17 cellular contexts compared by ENCODE assay signal in genomic region chr1:26490155-26490554, GRCh38. TPM values are rescaled to one million over a fixed set of nuclear protein-coding genes. Genes with fewer than 3 reads are reported as not detected.
A peak's percentile ranks its signal among the peaks of the same experiment; 100 is the strongest.
DNase-seq lines count a peak whose midpoint lies in the region; ATAC-seq, FAIRE-seq and TF ChIP-seq lines count a peak whose summit lies in the region.
"Had no signal": no experiment of that assay in that cellular context is flagged by ENCODE, and none has a peak within 500 bp of the region (broad histone marks: within the 10 kb centered on the region; RNA-seq: fewer than 3 reads in every experiment).

No MANE protein-coding gene starts in this region.

- no peak for TF ChIP-seq POLR2A in GM12891 (IDR thresholded peaks at IDR 0.05; ENCODE audit: low read depth, low read length)

- H3K27me3 ChIP-seq in endodermal cell (ENCODE audit: control insufficient read depth, insufficient read depth, low read length, poor library complexity, severe bottlenecking) (no peaks in the 10 kb centered on the region), upper lobe of right lung (no peaks in the 10 kb centered on the region)

- H3K27ac ChIP-seq in HEK293 (ENCODE audit: extremely low read depth, low read depth, low read length) (no peak overlapping the region), endodermal cell (ENCODE audit: low read depth, low read length) (no peak overlapping the region), upper lobe of right lung (no peak overlapping the region)

- ATAC-seq in upper lobe of right lung: no peak

- H3K4me3 Mint-ChIP-seq in endodermal cell: no peak overlapping the region
- H3K4me3 Mint-ChIP-seq: CD4-positive, alpha-beta memory T cell had no signal

- H3K4me1 ChIP-seq in HEK293 (ENCODE audit: control insufficient read depth, insufficient read depth, low read length): no peaks in the 10 kb centered on the region
- H3K4me1 ChIP-seq in endodermal cell (ENCODE audit: control insufficient read depth, insufficient read depth, low read length): no peaks in the 10 kb centered on the region
- H3K4me1 ChIP-seq in upper lobe of right lung: no peaks in the 10 kb centered on the region
- H3K4me1 ChIP-seq: HAP-1 had no signal

- peaks cover 4% of the 10 kb centered on the region for H3K27me3 Mint-ChIP-seq in endodermal cell (ENCODE audit: insufficient read depth)
- H3K27me3 Mint-ChIP-seq: CD4-positive, alpha-beta memory T cell had no signal

- H3K27ac Mint-ChIP-seq in endodermal cell: no peak overlapping the region
- H3K27ac Mint-ChIP-seq: CD4-positive, alpha-beta memory T cell had no signal

- H3K36me3 Mint-ChIP-seq in endodermal cell (ENCODE audit: low read depth): no peaks in the 10 kb centered on the region
- H3K36me3 Mint-ChIP-seq: CD4-positive, alpha-beta memory T cell had no signal

- no peak for TF ChIP-seq CTCF in HEK293 (tag by site-specific recombination; IDR thresholded peaks at IDR 0.05)
- TF ChIP-seq CTCF in endodermal cell (conservative IDR thresholded peaks at IDR 0.05): no peak
- TF ChIP-seq CTCF in upper lobe of right lung (IDR thresholded peaks at IDR 0.05): no peak

- peak; percentile 16 for FAIRE-seq in GM12891 (lab: Jason Lieb, UNC)
- FAIRE-seq: GM12892, H54 had no signal

- H3K4me3 ChIP-seq in HEK293 (ENCODE audit: low read depth, low read length) (no peak overlapping the region), endodermal cell (ENCODE audit: low read length) (no peak overlapping the region), upper lobe of right lung (no peak overlapping the region)
- H3K4me3 ChIP-seq: HAP-1 had no signal

- POLR2A ChIA-PET in HEK293 (lab: Yijun Ruan, JAX): interaction anchor here (1.2 to 2.7 kb wide), 3 partner anchors 9 to 11 kb away, joined by 3 to 10 read pairs (median 7); no protein-coding TSS in a partner anchor

- CTCF ChIA-PET in HEK293 (lab: Yijun Ruan, JAX): interaction anchor here (1.3 to 4.3 kb wide), 2 partner anchors 8 to 10 kb away, joined by 6 to 22 read pairs; no protein-coding TSS in a partner anchor

- H3K36me3 ChIP-seq in HEK293 (ENCODE audit: control insufficient read depth in 2 of 2, insufficient read depth in 1 of 2, low read length in 2 of 2) (no peaks in the 10 kb centered on the region), endodermal cell (ENCODE audit: control insufficient read depth, insufficient read depth, low read length) (no peaks in the 10 kb centered on the region), upper lobe of right lung (no peaks in the 10 kb centered on the region)
- H3K36me3 ChIP-seq: HAP-1 had no signal

- DNase-seq in GM12891 (ENCODE audit: insufficient read length, low spot score): no peak
- DNase-seq in endodermal cell: peak; percentile 50
- DNase-seq in upper lobe of right lung: peak; percentile 21
- DNase-seq in HuH-7 (ENCODE audit: low spot score): no peak
- no peak for DNase-seq in T1000 (lab: John Stamatoyannopoulos, UW)
- DNase-seq: C1 segment of cervical spinal cord; Calu3; CD4-positive, alpha-beta memory T cell; COR-L47; DMS53; DMS79 treated with DMSO at 0.1 percent for 48 hours; GF-D8; GOT3 had no signal

- no peaks in the 10 kb centered on the region for H3K9me3 ChIP-seq in HEK293 (ENCODE audit: control insufficient read depth, insufficient read depth, low read depth, low read length)
- H3K9me3 ChIP-seq in endodermal cell (ENCODE audit: control insufficient read depth, low read length): no peaks in the 10 kb centered on the region
- H3K9me3 ChIP-seq in upper lobe of right lung: no peaks in the 10 kb centered on the region
- H3K9me3 ChIP-seq: HAP-1 had no signal

- no peaks in the 10 kb centered on the region for H3K4me1 Mint-ChIP-seq in endodermal cell
- H3K4me1 Mint-ChIP-seq: CD4-positive, alpha-beta memory T cell had no signal

- H3K9me3 Mint-ChIP-seq in endodermal cell: no peaks in the 10 kb centered on the region

- 92 to 97% methylated on average over 4 of the region's 4 CpGs for WGBS in endodermal cell (ENCODE audit: insufficient coverage in 1 of 2, insufficient read length in 1 of 2), 2 experiments

- intact Hi-C loops in upper lobe of right lung (cut with DNase I): no loop called here

- no peak overlapping the region for H3K9ac ChIP-seq in endodermal cell (ENCODE audit: extremely low read depth, low read length, poor library complexity, severe bottlenecking)

TF ChIP-seq in GM12891, 5 proteins besides CTCF, POLR2A, EP300 and RAD21:
- TF ChIP-seq SPI1 (IDR thresholded peaks at IDR 0.05; ENCODE audit: low read depth, low read length) (no peak), POU2F2 (IDR thresholded peaks at IDR 0.05; ENCODE audit: low read depth, low read length) (no peak), POLR2AphosphoS5 (IDR thresholded peaks at IDR 0.05; ENCODE audit: low read depth, low read length) (no peak), PAX5 (IDR thresholded peaks at IDR 0.05; ENCODE audit: insufficient read depth, low read length, severe bottlenecking) (no peak), TAF1 (IDR thresholded peaks at IDR 0.05; ENCODE audit: low read depth, low read length) (no peak)

TF ChIP-seq in HEK293, 187 proteins besides CTCF, POLR2A, EP300 and RAD21:
- TF ChIP-seq SCRT2 (tag by site-specific recombination; IDR thresholded peaks at IDR 0.05) (peak; percentile 68), GLI4 (tag by site-specific recombination; IDR thresholded peaks at IDR 0.05) (no peak), ZNF157 (tag by site-specific recombination; IDR thresholded peaks at IDR 0.05) (no peak), ZFHX2 (tag by site-specific recombination; conservative IDR thresholded peaks at IDR 0.05) (no peak), ZNF843 (tag by site-specific recombination; IDR thresholded peaks at IDR 0.05) (no peak), SETDB1 (IDR thresholded peaks at IDR 0.05; ENCODE audit: insufficient read length, low read length) (no peak)

RNA-seq across cellular contexts. Expression of gene HMGN2, which starts 17.9 kb away (rescaled TPM):
- polyA plus RNA-seq in GM12891 (2012; ENCODE audit: low read depth, missing spikeins): 573 TPM
- total RNA-seq in endodermal cell (100 to 1,000 TPM; 671 to 773 TPM), upper lobe of right lung (298 TPM)
- 1,236 TPM for polyA plus RNA-seq in endodermal cell (2013, experiment 1 of 2)
- polyA plus RNA-seq in endodermal cell (2013, experiment 2 of 2): 1,180 TPM

RNA-seq across cellular contexts. Expression of gene RPS6KA1, which starts 39.4 kb away (rescaled TPM):
- 86.7 TPM for polyA plus RNA-seq in GM12891 (2012; ENCODE audit: low read depth, missing spikeins)
- total RNA-seq in endodermal cell (10 to 100 TPM; 41.3 TPM), upper lobe of right lung (124 TPM)
- polyA plus RNA-seq in endodermal cell (2013, experiment 1 of 2): 17.8 TPM
- polyA plus RNA-seq in endodermal cell (2013, experiment 2 of 2): 15.9 TPM

RNA-seq across cellular contexts. Expression of gene DHDDS, which starts 58.0 kb away (rescaled TPM):
- polyA plus RNA-seq in GM12891 (2012; ENCODE audit: low read depth, missing spikeins): 21.6 TPM
- total RNA-seq in endodermal cell (10 to 100 TPM; 51.1 to 55.1 TPM), upper lobe of right lung (41.1 TPM)
- 22.9 TPM for polyA plus RNA-seq in endodermal cell (2013, experiment 1 of 2)
- polyA plus RNA-seq in endodermal cell (2013, experiment 2 of 2): 29.3 TPM

Comparison
In these comparisons a context has a peak if more than half of its experiments do, and no peak if none do; other contexts are left out.
1. DNase-seq: peak in endodermal cell (single experiment) and upper lobe of right lung (single experiment); none in GM12891 (single experiment), HuH-7 (single experiment) and T1000 (single experiment).